Comparison of ENCODE assay signal across 8 cellular contexts in the genomic region with DNA sequence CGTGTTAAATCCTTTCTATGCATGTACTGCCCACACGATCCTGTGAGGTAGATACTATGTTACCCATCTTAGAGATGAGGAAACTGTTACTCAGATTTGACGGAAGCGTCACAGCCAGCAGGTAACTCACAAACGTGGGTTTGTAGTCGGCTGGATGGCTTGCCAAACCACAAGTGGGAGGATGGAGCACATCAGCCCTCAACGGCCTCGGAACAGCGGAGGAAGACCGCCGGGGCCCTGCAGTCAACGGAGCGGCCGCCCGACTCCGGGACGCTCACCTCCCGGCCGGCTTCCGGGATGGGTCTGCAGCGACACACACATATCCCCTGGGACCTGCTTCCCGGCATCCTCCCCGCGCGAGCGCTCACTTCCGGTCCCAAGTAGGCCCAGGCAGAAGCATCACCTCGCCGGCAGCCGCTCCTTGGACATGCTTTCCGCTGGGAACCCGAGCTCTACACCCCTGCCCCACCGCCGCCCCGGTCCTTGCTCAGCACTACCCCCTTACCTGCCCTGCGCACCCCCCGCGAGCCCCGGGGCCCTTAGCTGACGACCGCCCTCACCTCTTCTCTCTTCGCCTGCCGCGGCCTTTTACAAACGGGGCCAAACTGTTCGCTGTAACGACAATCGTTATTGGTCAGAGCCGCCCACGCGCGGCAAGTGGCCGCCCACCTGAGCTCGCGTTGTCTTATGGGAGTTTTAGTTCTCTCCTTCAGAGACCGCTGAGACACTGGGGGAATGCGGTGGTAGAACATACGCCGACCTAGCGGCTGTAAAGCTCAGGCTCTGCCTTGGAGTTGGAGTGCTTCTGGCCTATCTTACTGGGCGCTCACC. TPM values are rescaled to one million over a fixed set of nuclear protein-coding genes. Genes with fewer than 3 reads are reported as not detected.
DNase-seq lines count a peak whose midpoint lies in the region; FAIRE-seq and TF ChIP-seq lines count a peak whose summit lies in the region.

Gene C2orf42 (minus strand): TSS at position 607 of the 831 bp plus-strand sequence. CDS start 9,034 bp downstream, outside the sequence.

- H3K27me3 ChIP-seq in HAP-1 (ENCODE audit: low read depth) (no peaks in the 10 kb centered on the region), MM.1S (replicated peaks; ENCODE audit: insufficient read depth, low read length) (no peaks in the 10 kb centered on the region), neural cell (ENCODE audit: insufficient read depth, low read depth, low read length) (no peaks in the 10 kb centered on the region), stomach (no peaks in the 10 kb centered on the region)

- H3K4me1 ChIP-seq in HAP-1 (peaks cover 4% of the 10 kb centered on the region), MM.1S (ENCODE audit: low read length) (0 out of 2 replicates have a peak, but pooled peaks cover 4% of the 10 kb centered on the region), stomach (peaks cover 7 to 21% (median 11%) of the 10 kb centered on the region in 4 donors)

- in situ Hi-C loops in HAP-1 (cut with MboI; ENCODE audit: low sequenced_read_pairs): no loop called here

- H3K36me3 ChIP-seq in HAP-1 (replicated peaks) (no peaks in the 10 kb centered on the region), MM.1S (replicated peaks; ENCODE audit: insufficient read depth, low read length) (no peaks in the 10 kb centered on the region), neural cell (ENCODE audit: insufficient read depth, low read length) (no peaks in the 10 kb centered on the region), stomach (no peaks in the 10 kb centered on the region)

- H3K79me2 ChIP-seq in MM.1S (ENCODE audit: low read length): peaks cover 3% of the 10 kb centered on the region; the same call in 1 of the 2 replicates
- no peaks in the 10 kb centered on the region for H3K79me2 ChIP-seq in neural cell (replicated peaks; ENCODE audit: insufficient read depth, low read length)

- H3K27ac ChIP-seq in MM.1S (ENCODE audit: low read length) (peak within 1 kb of the TSS; percentile 88), neural cell (ENCODE audit: low read length) (peak within 1 kb of the TSS; percentile 97), stomach (peak within 1 kb of the TSS; percentile 94 to 98 (median 97))

- peak within 1 kb of the TSS; percentile 83 for H2AFZ ChIP-seq in MM.1S (ENCODE audit: low read length)
- peak within 1 kb of the TSS; percentile 90 for H2AFZ ChIP-seq in neural cell (ENCODE audit: low read depth, low read length)

- TF ChIP-seq EP300 in neural cell (conservative IDR thresholded peaks at IDR 0.05; ENCODE audit: poor library complexity, severe bottlenecking) (peak; percentile 53), stomach (IDR thresholded peaks at IDR 0.05) (no peak)

- H3K9ac ChIP-seq in MM.1S (ENCODE audit: low read length): peak within 1 kb of the TSS; percentile 94
- H3K9ac ChIP-seq in neural cell (ENCODE audit: low read length): peak within 1 kb of the TSS; percentile 95

- H3K9me3 ChIP-seq in HAP-1 (no peaks in the 10 kb centered on the region), MM.1S (replicated peaks; ENCODE audit: insufficient read depth, low read length) (no peaks in the 10 kb centered on the region), neural cell (ENCODE audit: low read length) (no peaks in the 10 kb centered on the region), stomach (no peaks in the 10 kb centered on the region)

- H3K9me2 ChIP-seq in MM.1S (replicated peaks; ENCODE audit: insufficient read depth, low read length) (no peaks in the 10 kb centered on the region), neural cell (ENCODE audit: insufficient read depth, low read length) (no peaks in the 10 kb centered on the region)

- peak within 1 kb of the TSS; percentile 61 for H3K4me2 ChIP-seq in MM.1S (ENCODE audit: low read depth, low read length)
- peak within 1 kb of the TSS; percentile 90 for H3K4me2 ChIP-seq in neural cell (ENCODE audit: low read length)

- peak; percentile 96 for FAIRE-seq in G401.6 (lab: Jason Lieb, UNC)

- 0 to 1% (median 1%) methylated on average over 41 to 61 of the region's 61 CpGs for WGBS in stomach, 5 donors

- peak in 2 of 4 donors; percentile 76 to 90 for TF ChIP-seq POLR2A in stomach (IDR thresholded peaks at IDR 0.05)

- peak; percentile 25 for TF ChIP-seq RAD21 in neural cell (conservative IDR thresholded peaks at IDR 0.05)

- DNase-seq in HAP-1 (ENCODE audit: low spot score in 2 of 2): peak; percentile 95 to 96
- peak; percentile 98 for DNase-seq in MM.1S
- DNase-seq in SIG-M5 (lab: John Stamatoyannopoulos, UW): peak; percentile 89
- DNase-seq in activated gamma-delta T cell (lab: John Stamatoyannopoulos, UW): peak; percentile 84
- DNase-seq in fibroblast of the conjunctiva (ENCODE audit: low read depth): peak; percentile 97
- DNase-seq in stomach: peak; percentile 96

- peak; percentile 34 for TF ChIP-seq CTCF in MM.1S (IDR thresholded peaks at IDR 0.05; ENCODE audit: low read length)
- TF ChIP-seq CTCF in neural cell (IDR thresholded peaks at IDR 0.05; ENCODE audit: poor library complexity, severe bottlenecking): peak; percentile 45
- no peak for TF ChIP-seq CTCF in stomach (IDR thresholded peaks at IDR 0.05)

- H3K4me3 ChIP-seq in HAP-1 (peak within 1 kb of the TSS; percentile 65), MM.1S (ENCODE audit: low read length) (peak within 1 kb of the TSS; percentile 86), neural cell (ENCODE audit: low read length) (peak within 1 kb of the TSS; percentile 83), stomach (peak within 1 kb of the TSS; percentile 54 to 76 (median 63))

- H4K20me1 ChIP-seq in MM.1S (ENCODE audit: insufficient read depth, low read length) (no peaks in the 10 kb centered on the region), neural cell (ENCODE audit: insufficient read depth) (no peaks in the 10 kb centered on the region)

- H3F3A ChIP-seq in MM.1S (ENCODE audit: insufficient read depth, low read length) (peaks cover 5% of the 10 kb centered on the region), neural cell (ENCODE audit: insufficient read depth, low read length, poor library complexity, severe bottlenecking) (no peaks in the 10 kb centered on the region)

- intact Hi-C loops in stomach (cut with DNase I; ENCODE audit: low total_unique reads): no loop called here

TF ChIP-seq in neural cell, 6 proteins besides CTCF, POLR2A, EP300 and RAD21:
- TF ChIP-seq EZH2 (IDR thresholded peaks at IDR 0.05; ENCODE audit: borderline replicate concordance, insufficient read depth, low read length, poor library complexity, severe bottlenecking): no peak
- TF ChIP-seq, protein P1, sequence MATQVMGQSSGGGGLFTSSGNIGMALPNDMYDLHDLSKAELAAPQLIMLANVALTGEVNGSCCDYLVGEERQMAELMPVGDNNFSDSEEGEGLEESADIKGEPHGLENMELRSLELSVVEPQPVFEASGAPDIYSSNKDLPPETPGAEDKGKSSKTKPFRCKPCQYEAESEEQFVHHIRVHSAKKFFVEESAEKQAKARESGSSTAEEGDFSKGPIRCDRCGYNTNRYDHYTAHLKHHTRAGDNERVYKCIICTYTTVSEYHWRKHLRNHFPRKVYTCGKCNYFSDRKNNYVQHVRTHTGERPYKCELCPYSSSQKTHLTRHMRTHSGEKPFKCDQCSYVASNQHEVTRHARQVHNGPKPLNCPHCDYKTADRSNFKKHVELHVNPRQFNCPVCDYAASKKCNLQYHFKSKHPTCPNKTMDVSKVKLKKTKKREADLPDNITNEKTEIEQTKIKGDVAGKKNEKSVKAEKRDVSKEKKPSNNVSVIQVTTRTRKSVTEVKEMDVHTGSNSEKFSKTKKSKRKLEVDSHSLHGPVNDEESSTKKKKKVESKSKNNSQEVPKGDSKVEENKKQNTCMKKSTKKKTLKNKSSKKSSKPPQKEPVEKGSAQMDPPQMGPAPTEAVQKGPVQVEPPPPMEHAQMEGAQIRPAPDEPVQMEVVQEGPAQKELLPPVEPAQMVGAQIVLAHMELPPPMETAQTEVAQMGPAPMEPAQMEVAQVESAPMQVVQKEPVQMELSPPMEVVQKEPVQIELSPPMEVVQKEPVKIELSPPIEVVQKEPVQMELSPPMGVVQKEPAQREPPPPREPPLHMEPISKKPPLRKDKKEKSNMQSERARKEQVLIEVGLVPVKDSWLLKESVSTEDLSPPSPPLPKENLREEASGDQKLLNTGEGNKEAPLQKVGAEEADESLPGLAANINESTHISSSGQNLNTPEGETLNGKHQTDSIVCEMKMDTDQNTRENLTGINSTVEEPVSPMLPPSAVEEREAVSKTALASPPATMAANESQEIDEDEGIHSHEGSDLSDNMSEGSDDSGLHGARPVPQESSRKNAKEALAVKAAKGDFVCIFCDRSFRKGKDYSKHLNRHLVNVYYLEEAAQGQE (IDR thresholded peaks at IDR 0.05; ENCODE audit: borderline replicate concordance): peak; percentile 72
- TF ChIP-seq POLR2AphosphoS5 (IDR thresholded peaks at IDR 0.05): peak; percentile 92
- TF ChIP-seq TAF1 (IDR thresholded peaks at IDR 0.05; ENCODE audit: low read depth): peak; percentile 67
- TF ChIP-seq MXI1 (conservative IDR thresholded peaks at IDR 0.05; ENCODE audit: poor library complexity, severe bottlenecking): peak; percentile 81
- no peak for TF ChIP-seq SMC3 (conservative IDR thresholded peaks at IDR 0.05; ENCODE audit: poor library complexity)

RNA-seq across cellular contexts. Expression of gene C2orf42, which starts in this region (rescaled TPM):
- polyA plus RNA-seq in neural cell: 8.6 and 14.4 TPM in 2 replicates
- polyA minus RNA-seq in neural cell: 32.1 and 34.1 TPM in 2 replicates
- 10 to 100 TPM in 3 of 5 donors, 1 to 10 TPM in 2; 2.6 to 23.2 (median 11.7) TPM for total RNA-seq in stomach
- 1 to 10 TPM; 3.9 to 6.3 (median 4.3) TPM for polyA plus RNA-seq in stomach

Comparison
In these comparisons a context has a peak if more than half of its experiments do, and no peak if none do; other contexts are left out.
1. Peak in every context shown above with its lines: DNase-seq, H3K4me3 ChIP-seq and H3K27ac ChIP-seq.
2. CTCF ChIP-seq: peak in MM.1S (single experiment) and neural cell (single experiment); none in stomach (0 of 7).